Comparison of ENCODE assay signal across 9 cellular contexts in genomic region chr7:93374345-93374940, GRCh38.
DNase-seq lines count a peak whose midpoint lies in the region; ATAC-seq and TF ChIP-seq lines count a peak whose summit lies in the region.
"Had no signal": no experiment of that assay in that cellular context is flagged by ENCODE, and none has a peak within 500 bp of the region (broad histone marks: within the 10 kb centered on the region; RNA-seq: fewer than 3 reads in every experiment).

No MANE protein-coding gene starts in this region.

- POLR2A ChIA-PET in AG04450 (lab: Yijun Ruan, JAX) = no interaction called here

- peak overlapping the region; percentile 49 for H3K4me2 ChIP-seq in osteoblast (ENCODE audit: insufficient read depth, low read length)

- H3K9me3 ChIP-seq in AG04450 (ENCODE audit: control insufficient read depth, insufficient read depth, low read length) (no peaks in the 10 kb centered on the region), osteoblast (ENCODE audit: low read depth, low read length) (no peaks in the 10 kb centered on the region)

- H4K20me1 ChIP-seq in osteoblast (ENCODE audit: insufficient read depth, low read length) = no peaks in the 10 kb centered on the region

- CTCF ChIA-PET in AG04450 (lab: Charles Lee) = interaction anchor here (0.5 to 1.8 kb wide), 37 partner anchors 9 to 177 kb away, joined by 3 to 71 read pairs (median 5); partner anchors contain the start of gene VPS50

- DNase-seq in AG04450 (ENCODE audit: low read depth, low spot score) (peak; percentile 2), NCI-H460 (ENCODE audit: extremely low read depth, low read depth) (peak; percentile 16), coronary artery (ENCODE audit: low spot score) (no peak), osteoblast (ENCODE audit: insufficient read length, low spot score, missing footprints) (no peak), NCI-H2196 (lab: John Stamatoyannopoulos, UW; ENCODE audit: unreplicated experiment) (no peak), HK-2 (ENCODE audit: unreplicated experiment) (no peak)
- DNase-seq: naive B cell had no signal

- ATAC-seq in GM18498 (IDR thresholded peaks at IDR 0.05; ENCODE audit: unreplicated experiment) = peak; percentile 63
- ATAC-seq in HG03025 (IDR thresholded peaks at IDR 0.05; ENCODE audit: low FRiP score, unreplicated experiment) = peak; percentile 51

- no peaks in the 10 kb centered on the region for H3K4me1 ChIP-seq in osteoblast (ENCODE audit: insufficient read depth, low read length)

- H3K79me2 ChIP-seq in osteoblast (ENCODE audit: insufficient read depth, low read length) = no peaks in the 10 kb centered on the region

- H3K27me3 ChIP-seq in AG04450 (ENCODE audit: control insufficient read depth, insufficient read depth, low read length) (peaks cover 2% of the 10 kb centered on the region), osteoblast (ENCODE audit: insufficient read depth, low read length) (peaks cover 11% of the 10 kb centered on the region)

- H3K4me3 ChIP-seq in AG04450 (ENCODE audit: low read depth, low read length) (no peak overlapping the region), coronary artery (no peak overlapping the region), osteoblast (ENCODE audit: insufficient read depth, low read length) (peak overlapping the region; percentile 8)

- H3K36me3 ChIP-seq in osteoblast (ENCODE audit: insufficient read depth, low read length) = no peaks in the 10 kb centered on the region

- TF ChIP-seq CTCF in AG04450 (IDR thresholded peaks at IDR 0.05; ENCODE audit: low read depth, low read length) (peak; percentile 94), coronary artery (IDR thresholded peaks at IDR 0.05) (peak; percentile 51), osteoblast (IDR thresholded peaks at IDR 0.05; ENCODE audit: extremely low read depth, low read depth, low read length) (peak; percentile 80)

- no peak overlapping the region for H3K27ac ChIP-seq in AG04450 (ENCODE audit: low read depth, low read length)
- H3K27ac ChIP-seq in coronary artery = no peak overlapping the region
- H3K27ac ChIP-seq in osteoblast (ENCODE audit: low read depth, low read length) = no peak overlapping the region

- H2AFZ ChIP-seq in osteoblast (ENCODE audit: low read length) = no peak overlapping the region

Comparison
In these comparisons a context has a peak if more than half of its experiments do, and no peak if none do; other contexts are left out.
1. DNase-seq: peak in AG04450 (single experiment) and NCI-H460 (single experiment); none in coronary artery (single experiment), osteoblast (single experiment), NCI-H2196 (single experiment) and HK-2 (single experiment).
2. Peak in every context shown above with its lines, with median percentiles within 50 percentile points of each other: CTCF ChIP-seq.